Comparison of ENCODE assay signal across 8 cellular contexts in genomic region chr17:77972271-77972670, GRCh38. TPM values are rescaled to one million over a fixed set of nuclear protein-coding genes. Genes with fewer than 3 reads are reported as not detected.
DNase-seq lines count a peak whose midpoint lies in the region; ATAC-seq, FAIRE-seq and TF ChIP-seq lines count a peak whose summit lies in the region.
"Not testable (repeated sequence)": the region's sequence is repeated elsewhere in the genome, so short reads cannot be mapped to it uniquely, and the experiment has no call there.

No MANE protein-coding gene starts in this region.

- H3K36me3 Mint-ChIP-seq in CD8-positive, alpha-beta T cell; H9 (ENCODE audit: insufficient read depth in 1 of 3, low read depth in 3 of 3); chondrocyte (ENCODE audit: low read depth): not testable (repeated sequence)
- peaks cover 0 to 15% (median 3%) of the 10 kb centered on the region in 3 donors for H3K36me3 Mint-ChIP-seq in naive thymus-derived CD8-positive, alpha-beta T cell

- peaks cover 15% of the 10 kb centered on the region for H3K79me1 ChIP-seq in H9 (ENCODE audit: insufficient read depth, low read depth, low read length, poor library complexity, severe bottlenecking)

- not testable (repeated sequence) for H2BK12ac ChIP-seq in H9 (ENCODE audit: insufficient read length, low read depth, low read length)

- POLR2A ChIA-PET in A549 (lab: Yijun Ruan, JAX) = interaction anchor here (7.2 kb wide), 1 partner anchor 14 kb away, joined by 60 read pairs; the partner anchor contains the start of gene TNRC6C
- POLR2A ChIA-PET in CD8-positive, alpha-beta T cell (lab: Charles Lee) = interaction anchor here (1.5 to 3.2 kb wide), 2 partner anchors 9 to 14 kb away, joined by 4 to 24 read pairs; partner anchors contain the start of gene TNRC6C
- POLR2A ChIA-PET in HEK293T (lab: Yijun Ruan, JAX) = interaction anchor here (1.6 kb wide), 1 partner anchor 14 kb away, joined by 6 read pairs; the partner anchor contains the start of gene TNRC6C
- POLR2A ChIA-PET in SK-N-SH (lab: Yijun Ruan, JAX) = interaction anchor here (3.3 kb wide), 1 partner anchor 14 kb away, joined by 11 read pairs; the partner anchor contains the start of gene TNRC6C
- POLR2A ChIA-PET in naive thymus-derived CD8-positive, alpha-beta T cell (lab: Charles Lee) = interaction anchor here (0.7 to 2.1 kb wide), 2 partner anchors 14 to 843 kb away, joined by 3 to 12 read pairs; partner anchors contain the start of gene TNRC6C

- DNase-seq in A549 (ENCODE audit: low read depth in 1 of 2, low spot score in 1 of 2); CD8-positive, alpha-beta T cell; H9; HEK293T (ENCODE audit: extremely low spot score); SK-N-SH; chondrocyte (ENCODE audit: low spot score); foreskin keratinocyte; naive thymus-derived CD8-positive, alpha-beta T cell: not testable (repeated sequence)

- not testable (repeated sequence) for H3K18ac ChIP-seq in H9 (ENCODE audit: insufficient read length, low read depth, low read length)

- not testable (repeated sequence) for TF ChIP-seq EP300 in A549 (IDR thresholded peaks at IDR 0.05); SK-N-SH (IDR thresholded peaks at IDR 0.05; ENCODE audit: borderline replicate concordance in 1 of 2, low read depth in 1 of 2, low read length in 1 of 2)

- H3K23me2 ChIP-seq in H9 (ENCODE audit: insufficient read length, low read depth, low read length, poor library complexity, severe bottlenecking) = not testable (repeated sequence)

- H3K23ac ChIP-seq in H9 (ENCODE audit: insufficient read length, low read depth, low read length) = not testable (repeated sequence)

- 13% methylated on average over 3 of the region's 3 CpGs for WGBS in A549 (ENCODE audit: missing lambda C conversion rate)
- WGBS in H9 (ENCODE audit: extremely low coverage, insufficient read length, low lambda C conversion rate) = no CpG with 5 or more reads among the region's 3 CpGs
- 76% methylated on average over 3 of the region's 3 CpGs for WGBS in SK-N-SH (ENCODE audit: low lambda C conversion rate)

- H3K14ac ChIP-seq in H9 (ENCODE audit: insufficient read depth, low read length) = not testable (repeated sequence)

- H3K4me3 ChIP-seq in A549; CD8-positive, alpha-beta T cell (ENCODE audit: low read depth, low read length); SK-N-SH (ENCODE audit: low read depth in 2 of 2, low read length in 1 of 2): not testable (repeated sequence)

- H3K9ac ChIP-seq in H9 (ENCODE audit: extremely low read depth, insufficient read length, low read length); SK-N-SH: not testable (repeated sequence)

- H2BK20ac ChIP-seq in H9 (ENCODE audit: low read depth, low read length, poor library complexity, severe bottlenecking) = not testable (repeated sequence)

- peaks cover 81% of the 10 kb centered on the region for H3K4me1 Mint-ChIP-seq in CD8-positive, alpha-beta T cell (ENCODE audit: low read depth)
- peaks cover 15 to 27% of the 10 kb centered on the region in 2 experiments for H3K4me1 Mint-ChIP-seq in H9
- H3K4me1 Mint-ChIP-seq in chondrocyte (ENCODE audit: low read depth) = not testable (repeated sequence)
- H3K4me1 Mint-ChIP-seq in naive thymus-derived CD8-positive, alpha-beta T cell = peaks cover 39 to 93% (median 87%) of the 10 kb centered on the region in 4 donors

- not testable (repeated sequence) for TF ChIP-seq RAD21 in A549 (conservative IDR thresholded peaks at IDR 0.05 in 1 of 2, IDR thresholded peaks at IDR 0.05 in 1 of 2); SK-N-SH (IDR thresholded peaks at IDR 0.05; ENCODE audit: low read length)

- H2AK5ac ChIP-seq in H9 (ENCODE audit: insufficient read length, low read length) = not testable (repeated sequence)

- H3K27me3 ChIP-seq in CD8-positive, alpha-beta T cell (ENCODE audit: insufficient read depth, low read length); H9 (ENCODE audit: insufficient read depth, low read length); SK-N-SH (ENCODE audit: insufficient read depth): not testable (repeated sequence)
- peaks cover 22% of the 10 kb centered on the region for H3K27me3 ChIP-seq in foreskin keratinocyte

- H2AFZ ChIP-seq in H9 (ENCODE audit: low read length); SK-N-SH (ENCODE audit: low read depth): not testable (repeated sequence)

- H3K36me3 ChIP-seq in CD8-positive, alpha-beta T cell (ENCODE audit: insufficient read depth, low read length); SK-N-SH (replicated peaks in 1 of 2; ENCODE audit: control insufficient read depth in 1 of 2, insufficient read depth in 2 of 2, low read length in 1 of 2): not testable (repeated sequence)

- H2BK120ac ChIP-seq in H9 (ENCODE audit: low read depth, low read length, poor library complexity, severe bottlenecking) = not testable (repeated sequence)

- not testable (repeated sequence) for H4K91ac ChIP-seq in H9 (ENCODE audit: insufficient read length, low read depth, low read length)

- H2BK5ac ChIP-seq in H9 (ENCODE audit: insufficient read length, low read length) = not testable (repeated sequence)

- not testable (repeated sequence) for TF ChIP-seq CTCF in A549 (IDR thresholded peaks at IDR 0.05); CD8-positive, alpha-beta T cell (IDR thresholded peaks at IDR 0.05)
- TF ChIP-seq CTCF in H9 (conservative IDR thresholded peaks at IDR 0.05) (peak; percentile 42), SK-N-SH (IDR thresholded peaks at IDR 0.05) (peak; percentile 26; the same call in 1 of the 2 replicates), chondrocyte (IDR thresholded peaks at IDR 0.05) (peak; percentile 22), foreskin keratinocyte (conservative IDR thresholded peaks at IDR 0.05) (peak; percentile 6)

- not testable (repeated sequence) for H4K20me1 ChIP-seq in H9 (ENCODE audit: control insufficient read depth, insufficient read depth, insufficient read length)
- H4K20me1 ChIP-seq in SK-N-SH (ENCODE audit: insufficient read depth) = peaks cover 30% of the 10 kb centered on the region

- not testable (repeated sequence) for H3K4me2 ChIP-seq in A549; H9 (ENCODE audit: insufficient read depth, insufficient read length, low read length); SK-N-SH

- not testable (repeated sequence) for H3K9me3 Mint-ChIP-seq in CD8-positive, alpha-beta T cell; H9; chondrocyte (ENCODE audit: low read depth); naive thymus-derived CD8-positive, alpha-beta T cell

- not testable (repeated sequence) for H2BK15ac ChIP-seq in H9 (ENCODE audit: low read depth, low read length)

- H3K56ac ChIP-seq in H9 (ENCODE audit: insufficient read length, low read depth, low read length) = not testable (repeated sequence)

- H3K79me2 ChIP-seq in H9 (ENCODE audit: insufficient read depth, low read length) (peaks cover 13% of the 10 kb centered on the region; the same call in 1 of the 2 replicates), SK-N-SH (ENCODE audit: insufficient read depth) (peaks cover 55% of the 10 kb centered on the region)

- FAIRE-seq in A549 (lab: Jason Lieb, UNC) = not testable (repeated sequence)

- not testable (repeated sequence) for H4K8ac ChIP-seq in H9 (replicated peaks; ENCODE audit: insufficient read length, low read depth, low read length)

- H4K5ac ChIP-seq in H9 (ENCODE audit: insufficient read length, low read depth, low read length) = not testable (repeated sequence)

- not testable (repeated sequence) for H3K9me3 ChIP-seq in A549; CD8-positive, alpha-beta T cell (ENCODE audit: low read length); H9 (ENCODE audit: control insufficient read depth, low read depth, low read length); SK-N-SH

- ATAC-seq in A549; CD8-positive, alpha-beta T cell; foreskin keratinocyte; naive thymus-derived CD8-positive, alpha-beta T cell: not testable (repeated sequence)

- not testable (repeated sequence) for H3K9me2 ChIP-seq in SK-N-SH

- not testable (repeated sequence) for H3K4me1 ChIP-seq in A549; H9 (ENCODE audit: insufficient read depth, low read length); SK-N-SH (ENCODE audit: control insufficient read depth in 1 of 2, insufficient read depth in 2 of 2, low read depth in 1 of 2, low read length in 1 of 2); foreskin keratinocyte
- peaks cover 63% of the 10 kb centered on the region for H3K4me1 ChIP-seq in CD8-positive, alpha-beta T cell (ENCODE audit: insufficient read depth, low read length)

- intact Hi-C loops in CD8-positive, alpha-beta T cell (cut with DNase I, micrococcal nuclease) = not testable (repeated sequence)

- H3K27ac ChIP-seq in A549; CD8-positive, alpha-beta T cell (ENCODE audit: low read depth, low read length); H9 (ENCODE audit: insufficient read length, low read depth, low read length); SK-N-SH (ENCODE audit: low read depth in 2 of 2, low read length in 1 of 2); foreskin keratinocyte: not testable (repeated sequence)

- H3K27ac Mint-ChIP-seq in CD8-positive, alpha-beta T cell = peak overlapping the region; percentile 13
- H3K27ac Mint-ChIP-seq in H9 = peak overlapping the region in 1 of 3 experiments; percentile 21; a peak in 1 of 7 replicates
- H3K27ac Mint-ChIP-seq in chondrocyte (ENCODE audit: unreplicated experiment) = not testable (repeated sequence)
- peak overlapping the region in 2 of 10 donors; percentile 53 to 73 for H3K27ac Mint-ChIP-seq in naive thymus-derived CD8-positive, alpha-beta T cell

- not testable (repeated sequence) for TF ChIP-seq POLR2A in A549 (IDR thresholded peaks at IDR 0.05; ENCODE audit: low read length)

- H3K4me3 Mint-ChIP-seq in CD8-positive, alpha-beta T cell; H9; chondrocyte (ENCODE audit: unreplicated experiment): not testable (repeated sequence)
- peak overlapping the region in 6 of 10 donors; percentile 0 to 52 (median 34) for H3K4me3 Mint-ChIP-seq in naive thymus-derived CD8-positive, alpha-beta T cell

- H3F3A ChIP-seq in SK-N-SH (replicated peaks; ENCODE audit: insufficient read depth) = not testable (repeated sequence)

- not testable (repeated sequence) for H3K27me3 Mint-ChIP-seq in CD8-positive, alpha-beta T cell (ENCODE audit: low read depth); H9 (ENCODE audit: low read depth); chondrocyte (ENCODE audit: low read depth); naive thymus-derived CD8-positive, alpha-beta T cell

- H3K4ac ChIP-seq in H9 (ENCODE audit: low read depth, low read length) = not testable (repeated sequence)

- H3T11ph ChIP-seq in H9 (ENCODE audit: low read length) = not testable (repeated sequence)

- CTCF ChIA-PET in A549 (lab: Yijun Ruan, JAX) = interaction anchor here (0.6 to 3.0 kb wide), 8 partner anchors 9 to 430 kb away, joined by 3 to 12 read pairs (median 4); partner anchors contain the start of gene TNRC6C
- CTCF ChIA-PET in CD8-positive, alpha-beta T cell (lab: Charles Lee) = interaction anchor here (1.1 kb wide), 1 partner anchor 9 kb away, joined by 4 read pairs; no protein-coding TSS in a partner anchor
- CTCF ChIA-PET in HEK293T (lab: Yijun Ruan, JAX) = interaction anchor here (0.6 to 1.3 kb wide), 3 partner anchors 41 to 705 kb away, joined by 3 to 7 read pairs (median 3); no protein-coding TSS in a partner anchor
- CTCF ChIA-PET in SK-N-SH (lab: Yijun Ruan, JAX) = interaction anchor here (0.6 to 3.4 kb wide), 9 partner anchors 12 to 139 kb away, joined by 3 to 9 read pairs (median 3); partner anchors contain the start of gene TNRC6C

RNA-seq across cellular contexts. Expression of gene TNRC6C, which starts 13.8 kb away (rescaled TPM):
- 1.3 and 3.4 TPM in 2 replicates for polyA plus RNA-seq in A549 (2011; rRNA removed)
- polyA plus RNA-seq in A549 (2012; cell fraction: cytosol; rRNA removed) = 0.62 and 0.69 TPM in 2 replicates
- polyA plus RNA-seq in A549 (2012; cell fraction: nucleus; rRNA removed) = 1.5 and 2.2 TPM in 2 replicates
- polyA plus RNA-seq in A549 (2017; fragmentation: RNase III; extraction: RNeasy Plus Mini Kit Qiagen cat#74134 plus additional on column Dnase treatment) = 1.7 to 2.4 TPM (median 1.9 TPM) in 3 replicates
- polyA minus RNA-seq in A549 (2011; rRNA and poly(A)+ RNA removed) = 14.7 and 16.0 TPM in 2 replicates
- total RNA-seq in CD8-positive, alpha-beta T cell = 10 to 100 TPM; 49.3 to 53.8 TPM
- 24.7 and 25.7 TPM in 2 replicates for total RNA-seq in H9 (2021)
- polyA plus RNA-seq in SK-N-SH (2012; rRNA removed) = 1.6 and 2.2 TPM in 2 replicates
- polyA plus RNA-seq in SK-N-SH (2012; cell fraction: cytosol; rRNA removed) = 1.6 and 1.9 TPM in 2 replicates
- 6.2 and 6.7 TPM in 2 replicates for polyA plus RNA-seq in SK-N-SH (2012; cell fraction: nucleus; rRNA removed)
- total RNA-seq in chondrocyte = 16.8 to 23.9 TPM (median 19.8 TPM) in 3 replicates
- total RNA-seq in foreskin keratinocyte = 1.5 and 1.8 TPM in 2 replicates
- 0.17 and 0.20 TPM in 2 replicates for polyA plus RNA-seq in foreskin keratinocyte
- total RNA-seq in naive thymus-derived CD8-positive, alpha-beta T cell = 100 to 1,000 TPM; 113 to 116 TPM
- polyA plus RNA-seq in naive thymus-derived CD8-positive, alpha-beta T cell = 1 to 10 TPM; 4.9 to 8.6 (median 5.8) TPM
